28 cellular contexts compared by ENCODE assay signal in genomic region chr7:96991850-96992623, GRCh38. TPM values are rescaled to one million over a fixed set of nuclear protein-coding genes. Genes with fewer than 3 reads are reported as not detected.
DNase-seq lines count a peak whose midpoint lies in the region; ATAC-seq and TF ChIP-seq lines count a peak whose summit lies in the region.
"Had no signal": no experiment of that assay in that cellular context is flagged by ENCODE, and none has a peak within 500 bp of the region (broad histone marks: within the 10 kb centered on the region; RNA-seq: fewer than 3 reads in every experiment).

No MANE protein-coding gene starts in this region.

- no peak overlapping the region for H3K9ac ChIP-seq in H9 (ENCODE audit: extremely low read depth, insufficient read length, low read length)
- H3K9ac ChIP-seq: BLaER1 treated with 17β-estradiol and CSF1 and Interleukin-3, amounts not matched to agents 10 nM and 100 nM had no signal

- no peak overlapping the region for H3K4ac ChIP-seq in H9 (ENCODE audit: low read depth, low read length)

- H2BK5ac ChIP-seq in H9 (ENCODE audit: insufficient read length, low read length), result no peak overlapping the region

- peaks cover 100% of the 10 kb centered on the region for H3K27me3 Mint-ChIP-seq in H9 (ENCODE audit: low read depth)
- peaks cover 95% of the 10 kb centered on the region for H3K27me3 Mint-ChIP-seq in type B pancreatic cell

- peaks cover 15% of the 10 kb centered on the region for H3K23me2 ChIP-seq in H9 (ENCODE audit: insufficient read length, low read depth, low read length, poor library complexity, severe bottlenecking)

- no peak overlapping the region for H2AFZ ChIP-seq in H9 (ENCODE audit: low read length)

- H3K36me3 Mint-ChIP-seq in H9 (ENCODE audit: insufficient read depth in 1 of 3, low read depth in 3 of 3) (no peaks in the 10 kb centered on the region), type B pancreatic cell (peaks cover 13% of the 10 kb centered on the region)

- TF ChIP-seq CTCF in H9 (conservative IDR thresholded peaks at IDR 0.05), result no peak
- TF ChIP-seq CTCF in type B pancreatic cell (conservative IDR thresholded peaks at IDR 0.05), result no peak

- peak overlapping the region; percentile 44 for H3K4me3 ChIP-seq in iPS-18c (ENCODE audit: insufficient read depth, low read depth, low read length)
- H3K4me3 ChIP-seq: BLaER1 treated with 17β-estradiol and CSF1 and Interleukin-3, amounts not matched to agents 10 nM and 100 nM; right lobe of liver; stomach; thyroid gland had no signal

- H3K4me3 Mint-ChIP-seq in H9 (peak overlapping the region in 1 of 2 experiments; percentile 87; a peak in 3 of 5 replicates), type B pancreatic cell (peak overlapping the region; percentile 55)
- H3K4me3 Mint-ChIP-seq: activated CD4-positive, alpha-beta memory T cell treated with anti-CD3 and anti-CD28 coated beads for 36 hours had no signal

- H3K9me3 Mint-ChIP-seq in H9, result peaks cover 0 to 12% of the 10 kb centered on the region in 2 experiments; a peak in 4 of 5 replicates
- H3K9me3 Mint-ChIP-seq in type B pancreatic cell, result peaks cover 7% of the 10 kb centered on the region
- H3K9me3 Mint-ChIP-seq: activated CD4-positive, alpha-beta memory T cell treated with anti-CD3 and anti-CD28 coated beads for 36 hours had no signal

- H2BK15ac ChIP-seq in H9 (ENCODE audit: low read depth, low read length), result no peak overlapping the region

- H3K27ac ChIP-seq in H9 (ENCODE audit: insufficient read length, low read depth, low read length) (no peak overlapping the region), caudate nucleus (ENCODE audit: low read depth, low read length) (peak overlapping the region; percentile 19)
- H3K27ac ChIP-seq: BLaER1 treated with 17β-estradiol and CSF1 and Interleukin-3, amounts not matched to agents 10 nM and 100 nM; right lobe of liver; stomach; thyroid gland had no signal

- no peak overlapping the region for H2BK20ac ChIP-seq in H9 (ENCODE audit: low read depth, low read length, poor library complexity, severe bottlenecking)

- H3K14ac ChIP-seq in H9 (ENCODE audit: insufficient read depth, low read length), result no peak overlapping the region

- no peak overlapping the region for H2AK5ac ChIP-seq in H9 (ENCODE audit: insufficient read length, low read length)

- no peak overlapping the region for H3K18ac ChIP-seq in H9 (ENCODE audit: insufficient read length, low read depth, low read length)

- H2BK12ac ChIP-seq in H9 (ENCODE audit: insufficient read length, low read depth, low read length), result no peak overlapping the region

- no peak overlapping the region for H3K23ac ChIP-seq in H9 (ENCODE audit: insufficient read length, low read depth, low read length)

- no CpG with 5 or more reads among the region's 34 CpGs for WGBS in H9 (ENCODE audit: extremely low coverage, insufficient read length, low lambda C conversion rate)

- peak overlapping the region; percentile 58 for H3K4me2 ChIP-seq in H9 (ENCODE audit: insufficient read depth, insufficient read length, low read length)
- H3K4me2 ChIP-seq: BLaER1 treated with 17β-estradiol and CSF1 and Interleukin-3, amounts not matched to agents 10 nM and 100 nM had no signal

- ATAC-seq in HG02973 (IDR thresholded peaks at IDR 0.05; ENCODE audit: unreplicated experiment) (no peak), GM18858 (IDR thresholded peaks at IDR 0.05; ENCODE audit: unreplicated experiment) (no peak)
- ATAC-seq: activated T-cell treated with anti-CD3 and anti-CD28 coated beads, Interleukin-2, amount 50 U/mL, for 72 hours; left ventricle myocardium superior; right lobe of liver; SK-N-SH treated with all-trans-retinoic acid at 6 μM for 48 hours had no signal

- H3K4me1 Mint-ChIP-seq in H9 (peaks cover 29 to 66% of the 10 kb centered on the region in 2 experiments), type B pancreatic cell (ENCODE audit: unreplicated experiment) (peaks cover 42% of the 10 kb centered on the region)

- peaks cover 82% of the 10 kb centered on the region for H3K27me3 ChIP-seq in H9 (ENCODE audit: insufficient read depth, low read length)

- H4K5ac ChIP-seq in H9 (ENCODE audit: insufficient read length, low read depth, low read length), result no peak overlapping the region

- no peak overlapping the region for H4K91ac ChIP-seq in H9 (ENCODE audit: insufficient read length, low read depth, low read length)

- H3K27ac Mint-ChIP-seq in H9, result no peak overlapping the region
- H3K27ac Mint-ChIP-seq in type B pancreatic cell, result no peak overlapping the region
- H3K27ac Mint-ChIP-seq: activated CD4-positive, alpha-beta memory T cell treated with anti-CD3 and anti-CD28 coated beads for 36 hours had no signal

- no peak overlapping the region for H3K56ac ChIP-seq in H9 (ENCODE audit: insufficient read length, low read depth, low read length)

- H4K8ac ChIP-seq in H9 (replicated peaks; ENCODE audit: insufficient read length, low read depth, low read length), result no peak overlapping the region

- peaks cover 2% of the 10 kb centered on the region for H3K4me1 ChIP-seq in H9 (ENCODE audit: insufficient read depth, low read length)
- H3K4me1 ChIP-seq: right lobe of liver, thyroid gland had no signal

- no peaks in the 10 kb centered on the region for H3K79me1 ChIP-seq in H9 (ENCODE audit: insufficient read depth, low read depth, low read length, poor library complexity, severe bottlenecking)

- DNase-seq in H9 (peak; percentile 32), caudate nucleus (lab: John Stamatoyannopoulos, UW) (peak in 5 of 61 donors; percentile 32 to 42 (median 36)), type B pancreatic cell (ENCODE audit: extremely low spot score, unreplicated experiment) (no peak), NCI-H526 treated with DMSO at 0.1 percent for 48 hours (lab: John Stamatoyannopoulos, UW) (no peak)
- DNase-seq: activated CD4-positive, alpha-beta memory T cell treated with anti-CD3 and anti-CD28 coated beads for 36 hours; activated CD4-positive, alpha-beta T cell treated with anti-CD3 and anti-CD28 coated beads for 1 hour; activated naive CD4-positive, alpha-beta T cell treated with Interleukin-2 at 50 U/mL for 16 hours; activated T-cell treated with anti-CD3 and anti-CD28 coated beads, Interleukin-2, amount 50 U/mL, for 72 hours; cerebellar nuclear complex; dorsolateral prefrontal cortex; KG1; left ventricle myocardium superior; NCI-H1092 treated with DMSO at 0.1 percent for 48 hours; NCI-H1930; NCI-H524 treated with DMSO at 0.1 percent for 48 hours; right lobe of liver; Right ventricle myocardium superior; stomach; thyroid gland had no signal

- H3K79me2 ChIP-seq in H9 (ENCODE audit: insufficient read depth, low read length), result no peaks in the 10 kb centered on the region

- H3K9me3 ChIP-seq in H9 (ENCODE audit: control insufficient read depth, low read depth, low read length) (no peaks in the 10 kb centered on the region), iPS-18c (ENCODE audit: control insufficient read depth, insufficient read depth, low read length) (peaks cover 5% of the 10 kb centered on the region)
- H3K9me3 ChIP-seq: right lobe of liver, thyroid gland had no signal

- no peak overlapping the region for H2BK120ac ChIP-seq in H9 (ENCODE audit: low read depth, low read length, poor library complexity, severe bottlenecking)

- H3T11ph ChIP-seq in H9 (ENCODE audit: low read length), result no peak overlapping the region

- no peaks in the 10 kb centered on the region for H4K20me1 ChIP-seq in H9 (ENCODE audit: control insufficient read depth, insufficient read depth, insufficient read length)
- H4K20me1 ChIP-seq: BLaER1 treated with 17β-estradiol and CSF1 and Interleukin-3, amounts not matched to agents 10 nM and 100 nM had no signal

RNA-seq across cellular contexts. Expression of gene DLX6, which starts 13.3 kb away (rescaled TPM):
- 0.24 TPM in 1 of 2 replicates, not detected in the other for total RNA-seq in H9 (2021)
- total RNA-seq in type B pancreatic cell (ENCODE audit: low replicate concordance), result 3.5 and 25.5 TPM in 2 replicates
- total RNA-seq: activated CD4-positive, alpha-beta memory T cell treated with anti-CD3 and anti-CD28 coated beads for 36 hours; activated T-cell treated with anti-CD3 and anti-CD28 coated beads, Interleukin-2, amount 50 U/mL, for 72 hours; HT-29; left ventricle myocardium superior; MCF 10A; mesenteric fat pad; right lobe of liver; Right ventricle myocardium superior; stomach; T-helper 2 cell treated with Interferon-gamma antibody and Interleukin-4, amounts not matched to agents 100 ng/mL and 5 ng/mL, for 36 hours had no signal

RNA-seq across cellular contexts. Expression of gene DLX5, which starts 32.6 kb away (rescaled TPM):
- total RNA-seq in H9 (2021) (0.22 TPM in 1 of 2 replicates, not detected in the other), type B pancreatic cell (ENCODE audit: low replicate concordance) (21.0 and 37.9 TPM in 2 replicates)
- total RNA-seq: activated CD4-positive, alpha-beta memory T cell treated with anti-CD3 and anti-CD28 coated beads for 36 hours; activated T-cell treated with anti-CD3 and anti-CD28 coated beads, Interleukin-2, amount 50 U/mL, for 72 hours; HT-29; left ventricle myocardium superior; MCF 10A; right lobe of liver; Right ventricle myocardium superior; T-helper 2 cell treated with Interferon-gamma antibody and Interleukin-4, amounts not matched to agents 100 ng/mL and 5 ng/mL, for 36 hours had no signal

Comparison
In these comparisons a context has a peak if more than half of its experiments do, and no peak if none do; other contexts are left out.
1. RNA of gene DLX5, which starts 32.6 kb away (total RNA-seq): 21.0 to 37.9 TPM in type B pancreatic cell; 0.22 TPM in H9; every median in the first group is over 10 times any median in the second.